27 cellular contexts compared by ENCODE assay signal in the genomic region with DNA sequence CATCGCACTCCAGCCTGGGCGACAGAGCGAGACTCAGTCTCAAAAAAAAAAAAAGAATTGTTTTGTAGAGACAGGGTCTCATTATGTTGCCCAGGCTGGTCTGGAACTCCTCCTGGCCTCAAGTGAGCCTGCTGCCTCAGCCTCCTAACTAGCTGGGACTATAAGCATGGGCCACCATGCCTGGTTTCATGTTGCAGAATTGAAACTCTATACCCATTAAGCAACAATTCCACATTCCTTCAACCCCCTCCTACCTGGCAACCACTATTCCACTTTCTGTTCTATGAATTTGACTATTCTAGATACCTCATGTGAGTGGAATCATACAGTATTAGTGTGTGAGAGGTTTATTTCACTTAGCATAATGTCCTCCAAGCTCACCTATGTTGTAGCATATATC.
"Had no signal": no experiment of that assay in that cellular context is flagged by ENCODE, and none has a peak within 500 bp of the region (broad histone marks: within the 10 kb centered on the region; RNA-seq: fewer than 3 reads in every experiment).

No MANE protein-coding gene starts in this region.

- H3K27me3 ChIP-seq: breast epithelium, SJSA1 had no signal

- ATAC-seq: activated CD8-positive, alpha-beta T cell treated with anti-CD3 and anti-CD28 coated beads, Interleukin-2, amount 10 ng/mL, durations not matched to agents 7 days and 5 days; Panc1; SK-N-SH treated with all-trans-retinoic acid at 6 μM for 48 hours; T-helper 17 cell; WTC11 had no signal

- H3K9me3 ChIP-seq: breast epithelium, SJSA1 had no signal

- H3K4me3 ChIP-seq: breast epithelium, SJSA1 had no signal

- H3K4me1 ChIP-seq: breast epithelium, SJSA1 had no signal

- DNase-seq: activated CD4-positive, alpha-beta T cell treated with anti-CD3 and anti-CD28 coated beads for 48 hours; activated CD4-positive, alpha-beta T cell treated with anti-CD3 and anti-CD28 coated beads, Interleukin-2, amount 50 U/mL, for 4 hours; activated CD4-positive, CD25-positive, alpha-beta regulatory T cell treated with anti-CD3 and anti-CD28 coated beads, Interleukin-2, amount 50 U/mL, for 72 hours; activated CD8-positive, alpha-beta memory T cell treated with anti-CD3 and anti-CD28 coated beads, Interleukin-2, amount 50 U/mL, for 48 hours; activated CD8-positive, alpha-beta T cell treated with anti-CD3 and anti-CD28 coated beads, Interleukin-2, amount 10 ng/mL, durations not matched to agents 7 days and 5 days; activated naive CD4-positive, alpha-beta T cell treated with anti-CD3 and anti-CD28 coated beads, Interleukin-2, amount 50 U/mL, for 16 hours; activated naive CD8-positive, alpha-beta T cell treated with anti-CD3 and anti-CD28 coated beads, Interleukin-2, amount 10 ng/mL, durations not matched to agents 7 days and 5 days; activated T-cell treated with anti-CD3 and anti-CD28 coated beads, Interleukin-2, amount 50 U/mL, for 1 hour; aorta; caudate nucleus; NCI-H1092; NCI-H1417 treated with DMSO at 0.1 percent for 48 hours; NCI-H1694 treated with DMSO at 0.1 percent for 48 hours; NCI-H2029 treated with DMSO at 0.1 percent for 48 hours; NCI-H345; NCI-H510A; NCI-H526 treated with DMSO at 0.1 percent for 48 hours; NCI-H82; Right ventricle myocardium superior; RPMI8226; T-helper 17 cell; T-helper 9 cell had no signal

- H3K27ac ChIP-seq: breast epithelium, SJSA1 had no signal
